ENCODE assay signal across 1 cellular context in the genomic region with DNA sequence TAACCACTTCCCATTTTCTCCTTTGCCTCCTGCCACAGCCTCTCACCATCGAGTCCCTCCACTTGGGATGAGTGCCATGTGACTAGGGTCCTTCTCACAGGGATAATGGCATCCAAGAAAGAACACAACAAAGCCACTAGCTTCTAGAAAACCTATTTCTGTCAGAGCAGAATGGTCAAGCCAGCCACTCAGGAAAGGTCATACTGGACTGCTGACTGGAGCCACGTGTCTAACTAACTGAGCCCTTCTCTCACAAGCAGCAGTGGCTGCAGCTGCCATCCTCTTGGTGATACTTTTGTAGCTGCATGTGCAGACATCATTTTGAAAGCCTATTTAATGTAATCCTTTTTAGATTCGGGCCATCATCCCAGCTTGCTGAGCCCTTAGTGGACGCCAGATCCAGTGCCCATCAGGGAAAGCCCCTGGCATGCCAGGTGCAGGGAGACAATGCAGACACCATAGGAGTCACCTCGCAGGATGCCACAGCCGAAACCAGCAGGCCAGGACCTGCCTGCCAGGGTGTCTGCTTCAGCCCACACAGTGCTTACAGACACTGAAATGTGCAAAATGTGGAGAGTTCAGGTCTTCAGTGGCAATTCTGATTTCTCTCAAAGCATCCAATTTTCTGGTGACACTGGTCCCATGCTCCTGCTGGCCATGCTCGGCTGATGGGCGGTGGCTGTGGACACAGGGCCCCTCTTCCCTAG.
TF ChIP-seq lines count a peak whose summit lies in the region.

No MANE protein-coding gene starts in this region.

TF ChIP-seq in WTC11, 78 proteins besides CTCF, POLR2A, EP300 and RAD21 (continued from another document):
- TF ChIP-seq, protein P1, sequence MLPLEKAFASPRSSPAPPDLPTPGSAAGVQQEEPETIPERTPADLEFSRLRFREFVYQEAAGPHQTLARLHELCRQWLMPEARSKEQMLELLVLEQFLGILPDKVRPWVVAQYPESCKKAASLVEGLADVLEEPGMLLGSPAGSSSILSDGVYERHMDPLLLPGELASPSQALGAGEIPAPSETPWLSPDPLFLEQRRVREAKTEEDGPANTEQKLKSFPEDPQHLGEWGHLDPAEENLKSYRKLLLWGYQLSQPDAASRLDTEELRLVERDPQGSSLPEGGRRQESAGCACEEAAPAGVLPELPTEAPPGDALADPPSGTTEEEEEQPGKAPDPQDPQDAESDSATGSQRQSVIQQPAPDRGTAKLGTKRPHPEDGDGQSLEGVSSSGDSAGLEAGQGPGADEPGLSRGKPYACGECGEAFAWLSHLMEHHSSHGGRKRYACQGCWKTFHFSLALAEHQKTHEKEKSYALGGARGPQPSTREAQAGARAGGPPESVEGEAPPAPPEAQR (CRISPR knock-in tag; IDR thresholded peaks at IDR 0.05): no peak
- no peak for TF ChIP-seq ZNF121 (CRISPR knock-in tag; IDR thresholded peaks at IDR 0.05)
TF ChIP-seq in WTC11: peak in this region for 0.
